In genomic region chr9:135246248-135247173, GRCh38 we compare ENCODE assay signal across 11 cellular contexts.
"Had no signal": no experiment of that assay in that cellular context is flagged by ENCODE, and none has a peak within 500 bp of the region (broad histone marks: within the 10 kb centered on the region; RNA-seq: fewer than 3 reads in every experiment).

No MANE protein-coding gene starts in this region.

- H3K36me3 ChIP-seq: gastroesophageal sphincter, vagina had no signal

- ATAC-seq: gastroesophageal sphincter; naive thymus-derived CD4-positive, alpha-beta T cell had no signal

- H3K4me3 ChIP-seq: body of pancreas, gastroesophageal sphincter, hepatocyte, lung, vagina had no signal

- H3K79me2 ChIP-seq: hepatocyte had no signal

- DNase-seq: activated effector memory CD4-positive, alpha-beta T cell treated with Interleukin-2 at 50 U/mL for 16 hours; activated T-cell treated with anti-CD3 and anti-CD28 coated beads, Interleukin-2, amount 50 U/mL, for 1 hour; cerebellar nuclear complex; dermis blood vessel endothelial cell; naive thymus-derived CD4-positive, alpha-beta T cell; stimulated activated CD4-positive, alpha-beta T cell treated with anti-CD3 and anti-CD28 coated beads, Interleukin-4, amount 100 ng/mL, for 4 hours had no signal

- H2AFZ ChIP-seq: hepatocyte had no signal

- H3K4me2 ChIP-seq: hepatocyte had no signal

- H3K4me1 ChIP-seq: gastroesophageal sphincter, vagina had no signal

- H3K27ac ChIP-seq: body of pancreas, gastroesophageal sphincter, hepatocyte, vagina had no signal

- H3K9me3 ChIP-seq: body of pancreas, gastroesophageal sphincter, vagina had no signal

- H3K27me3 ChIP-seq: body of pancreas, hepatocyte, vagina had no signal
